2 cellular contexts compared by ENCODE assay signal in genomic region chr10:61341008-61341407, GRCh38.
A peak's percentile ranks its signal among the peaks of the same experiment; 100 is the strongest.
TF ChIP-seq lines count a peak whose summit lies in the region.

No MANE protein-coding gene starts in this region.

TF ChIP-seq in IMR-90, 13 proteins besides CTCF, POLR2A, EP300 and RAD21:
- TF ChIP-seq CEBPB (IDR thresholded peaks at IDR 0.05; ENCODE audit: low read depth, low read length) (peak; percentile 78), SMC3 (IDR thresholded peaks at IDR 0.05; ENCODE audit: low read depth, low read length) (no peak)

TF ChIP-seq in K562, 482 proteins besides CTCF, POLR2A, EP300 and RAD21:
- TF ChIP-seq NFE2L1 (tag; IDR thresholded peaks at IDR 0.05; ENCODE audit: borderline replicate concordance, low read depth), result no peak
- no peak for TF ChIP-seq MITF (IDR thresholded peaks at IDR 0.05)
- no peak for TF ChIP-seq NFXL1 (CRISPR knock-in tag; IDR thresholded peaks at IDR 0.05)
- TF ChIP-seq ZBTB26 (CRISPR knock-in tag; IDR thresholded peaks at IDR 0.05), result no peak
- TF ChIP-seq HOXB6 (CRISPR knock-in tag; IDR thresholded peaks at IDR 0.05; ENCODE audit: borderline replicate concordance), result no peak
- no peak for TF ChIP-seq RUNX1 (IDR thresholded peaks at IDR 0.05; ENCODE audit: low read depth)
- no peak for TF ChIP-seq CEBPG (CRISPR knock-in tag; IDR thresholded peaks at IDR 0.05)
- peak; percentile 63 to 84 for TF ChIP-seq CEBPG (tag; conservative IDR thresholded peaks at IDR 0.05 in 1 of 2, IDR thresholded peaks at IDR 0.05 in 1 of 2)
- TF ChIP-seq TAF7 (tag; IDR thresholded peaks at IDR 0.05), result no peak
- peak; percentile 83 for TF ChIP-seq CEBPB (tag; IDR thresholded peaks at IDR 0.05)
- no peak for TF ChIP-seq OTX1 (CRISPR knock-in tag; IDR thresholded peaks at IDR 0.05)
- TF ChIP-seq PHTF2 (CRISPR knock-in tag; IDR thresholded peaks at IDR 0.05), result no peak
- no peak for TF ChIP-seq ZFP36 (IDR thresholded peaks at IDR 0.05; ENCODE audit: low read depth, low read length, partially characterized antibody)
